In the genomic region with DNA sequence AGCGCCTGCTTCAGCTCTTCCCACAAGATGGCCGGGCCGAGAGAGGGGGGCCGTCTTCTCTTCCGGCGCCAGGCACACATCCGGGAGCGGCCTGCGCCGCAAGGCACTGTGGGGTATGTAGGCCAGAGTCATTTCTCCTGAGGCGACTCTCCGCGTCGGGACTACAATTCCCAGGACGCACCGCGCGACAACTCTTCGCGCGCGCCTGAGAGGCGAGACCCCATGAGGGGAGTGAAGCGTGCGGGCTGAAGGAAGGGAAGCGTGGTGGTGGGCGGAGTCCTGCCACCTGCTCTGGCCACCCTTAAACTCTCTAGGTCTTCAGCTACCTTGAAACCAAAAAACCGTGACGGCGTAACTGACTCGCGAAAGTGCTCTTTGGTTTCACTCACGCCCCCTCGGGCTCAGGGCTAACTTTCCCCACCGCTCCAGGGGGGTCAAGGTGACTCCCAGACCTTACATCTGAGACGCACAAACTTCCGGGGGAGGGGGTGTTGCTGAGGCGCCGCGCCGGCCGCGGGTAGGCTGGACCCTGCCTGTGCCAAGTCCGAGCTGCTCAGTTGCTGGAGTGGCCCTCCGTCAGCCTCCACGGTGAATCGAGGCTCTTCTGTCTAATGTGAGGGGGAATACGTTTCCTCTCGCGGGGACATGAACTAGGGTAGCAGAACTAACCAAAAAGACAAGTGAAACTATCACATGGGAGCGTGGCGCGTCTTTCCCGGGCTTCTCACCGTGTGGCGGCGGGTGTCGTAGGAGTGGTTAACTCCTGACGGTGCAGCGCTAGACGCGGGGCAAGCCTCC, we compare ENCODE assay signal across 8 cellular contexts. TPM values are rescaled to one million over a fixed set of nuclear protein-coding genes. Genes with fewer than 3 reads are reported as not detected.
A peak's percentile ranks its signal among the peaks of the same experiment; 100 is the strongest.
DNase-seq lines count a peak whose midpoint lies in the region; ATAC-seq, FAIRE-seq and TF ChIP-seq lines count a peak whose summit lies in the region.

A gene (minus strand): TSS at position 45 of the 798 bp plus-strand sequence. CDS start 102 bp downstream, outside the sequence.

- H3K9ac ChIP-seq in HepG2 (ENCODE audit: insufficient read depth, low read depth, low read length) = peak within 1 kb of the TSS; percentile 93

- CTCF ChIA-PET in HepG2 (lab: Yijun Ruan, JAX; ENCODE audit: low intra/inter-chr PET ratio, low total read pairs) = no interaction called here

- peak; percentile 80 for FAIRE-seq in HepG2 (lab: Jason Lieb, UNC)

- intact Hi-C loops in HepG2 (cut with micrococcal nuclease; ENCODE audit: unreplicated experiment) = loop anchor here (2.0 to 5.0 kb wide), 2 partner anchors 57 to 506 kb away; a partner anchor contains a TSS

- TF ChIP-seq EP300 in HepG2 (IDR thresholded peaks at IDR 0.05; ENCODE audit: low read depth in 2 of 2, low read length in 2 of 2) = no peak
- no peak for TF ChIP-seq EP300 in HepG2 (CRISPR knock-in tag; IDR thresholded peaks at IDR 0.05; ENCODE audit: borderline replicate concordance)

- TF ChIP-seq RAD21 in HepG2 (CRISPR knock-in tag; IDR thresholded peaks at IDR 0.05) = no peak

- H3K36me3 ChIP-seq in HepG2 (replicated peaks in 1 of 2; ENCODE audit: control insufficient read depth in 1 of 2, insufficient read depth in 2 of 2, low read length in 2 of 2) = peaks cover 5 to 7% of the 10 kb centered on the region in 2 experiments

- ATAC-seq in GM19395 (IDR thresholded peaks at IDR 0.05; ENCODE audit: unreplicated experiment) (peak; percentile 86), HG03565 (IDR thresholded peaks at IDR 0.05; ENCODE audit: unreplicated experiment) (peak; percentile 90), HepG2 (peak; percentile 95)

- TF ChIP-seq POLR2A in HepG2 (IDR thresholded peaks at IDR 0.05; ENCODE audit: insufficient read depth in 1 of 2, low read depth in 2 of 2, low read length in 2 of 2) = peak; percentile 79 to 86

- H3K4me3 ChIP-seq in HepG2 (replicated peaks in 1 of 3; ENCODE audit: insufficient read depth in 1 of 3, low read depth in 2 of 3, low read length in 3 of 3) = peak within 1 kb of the TSS; percentile 74 to 96 (median 77)

- no peaks in the 10 kb centered on the region for H3K9me3 ChIP-seq in HepG2 (ENCODE audit: low read length)

- BruUV-seq in HepG2 (replicated peaks; lab: Mats Ljungman, UMichigan) = TSS peak; percentile 91

- no peaks in the 10 kb centered on the region; a peak in 1 of 5 replicates for H3K27me3 ChIP-seq in HepG2 (ENCODE audit: control insufficient read depth in 1 of 2, insufficient read depth in 2 of 2, low read length in 2 of 2)

- peak; percentile 61 to 96 (median 92) for DNase-seq in C1 segment of cervical spinal cord (lab: John Stamatoyannopoulos, UW)
- peak; percentile 98 for DNase-seq in NCI-H774 (lab: John Stamatoyannopoulos, UW)
- peak; percentile 93 to 95 for DNase-seq in activated CD4-positive, alpha-beta T cell treated with anti-CD3 and anti-CD28 coated beads, Interleukin-2, amount 50 U/mL, for 4 hours
- peak; percentile 99 for DNase-seq in dermis blood vessel endothelial cell
- DNase-seq in HepG2 (ENCODE audit: low spot score) = peak; percentile 96
- peak; percentile 95 for DNase-seq in stimulated activated CD4-positive, alpha-beta T cell treated with anti-CD3 and anti-CD28 coated beads, Interleukin-4, amount 100 ng/mL, for 1 hour

- H3K4me2 ChIP-seq in HepG2 (ENCODE audit: low read depth, low read length) = peak within 1 kb of the TSS; percentile 85

- peak within 1 kb of the TSS; percentile 93 for H3K27ac ChIP-seq in HepG2 (ENCODE audit: extremely low read length, insufficient read depth, low read length)

- peaks cover 46% of the 10 kb centered on the region for H3K79me2 ChIP-seq in HepG2 (ENCODE audit: insufficient read depth, low read length)

- POLR2A ChIA-PET in HepG2 (lab: Yijun Ruan, JAX) = interaction anchor here (0.7 to 3.0 kb wide), 14 partner anchors 9 to 500 kb away, joined by 3 to 15 read pairs (median 4); a partner anchor contains a TSS

- peaks cover 41% of the 10 kb centered on the region for H4K20me1 ChIP-seq in HepG2 (ENCODE audit: insufficient read depth, low read length)

- peak within 1 kb of the TSS; percentile 69 for H2AFZ ChIP-seq in HepG2 (ENCODE audit: low read length)

- H3K4me1 ChIP-seq in HepG2 (ENCODE audit: insufficient read depth, low read length) = peaks cover 31% of the 10 kb centered on the region

- 2% methylated on average over 20 of the region's 62 CpGs for WGBS in HepG2 (ENCODE audit: low lambda C conversion rate)

- TF ChIP-seq CTCF in HepG2 (CRISPR knock-in tag; IDR thresholded peaks at IDR 0.05) = no peak

- in situ Hi-C loops in HepG2 (cut with HindIII; ENCODE audit: extremely low pct_ligation_motif_present, low pct_unique_long_range_greater_than_20kb) = no loop called here

TF ChIP-seq in HepG2, 621 proteins besides CTCF, POLR2A, EP300 and RAD21 (continues in another document):
- 0 out of 2 replicates have a peak, but pooled peaks have one; percentile 10 for TF ChIP-seq ZNF138 (CRISPR knock-in tag; IDR thresholded peaks at IDR 0.05; ENCODE audit: low read depth)
- no peak for TF ChIP-seq RAD51 (IDR thresholded peaks at IDR 0.05; ENCODE audit: borderline replicate concordance)
- TF ChIP-seq, protein P1, sequence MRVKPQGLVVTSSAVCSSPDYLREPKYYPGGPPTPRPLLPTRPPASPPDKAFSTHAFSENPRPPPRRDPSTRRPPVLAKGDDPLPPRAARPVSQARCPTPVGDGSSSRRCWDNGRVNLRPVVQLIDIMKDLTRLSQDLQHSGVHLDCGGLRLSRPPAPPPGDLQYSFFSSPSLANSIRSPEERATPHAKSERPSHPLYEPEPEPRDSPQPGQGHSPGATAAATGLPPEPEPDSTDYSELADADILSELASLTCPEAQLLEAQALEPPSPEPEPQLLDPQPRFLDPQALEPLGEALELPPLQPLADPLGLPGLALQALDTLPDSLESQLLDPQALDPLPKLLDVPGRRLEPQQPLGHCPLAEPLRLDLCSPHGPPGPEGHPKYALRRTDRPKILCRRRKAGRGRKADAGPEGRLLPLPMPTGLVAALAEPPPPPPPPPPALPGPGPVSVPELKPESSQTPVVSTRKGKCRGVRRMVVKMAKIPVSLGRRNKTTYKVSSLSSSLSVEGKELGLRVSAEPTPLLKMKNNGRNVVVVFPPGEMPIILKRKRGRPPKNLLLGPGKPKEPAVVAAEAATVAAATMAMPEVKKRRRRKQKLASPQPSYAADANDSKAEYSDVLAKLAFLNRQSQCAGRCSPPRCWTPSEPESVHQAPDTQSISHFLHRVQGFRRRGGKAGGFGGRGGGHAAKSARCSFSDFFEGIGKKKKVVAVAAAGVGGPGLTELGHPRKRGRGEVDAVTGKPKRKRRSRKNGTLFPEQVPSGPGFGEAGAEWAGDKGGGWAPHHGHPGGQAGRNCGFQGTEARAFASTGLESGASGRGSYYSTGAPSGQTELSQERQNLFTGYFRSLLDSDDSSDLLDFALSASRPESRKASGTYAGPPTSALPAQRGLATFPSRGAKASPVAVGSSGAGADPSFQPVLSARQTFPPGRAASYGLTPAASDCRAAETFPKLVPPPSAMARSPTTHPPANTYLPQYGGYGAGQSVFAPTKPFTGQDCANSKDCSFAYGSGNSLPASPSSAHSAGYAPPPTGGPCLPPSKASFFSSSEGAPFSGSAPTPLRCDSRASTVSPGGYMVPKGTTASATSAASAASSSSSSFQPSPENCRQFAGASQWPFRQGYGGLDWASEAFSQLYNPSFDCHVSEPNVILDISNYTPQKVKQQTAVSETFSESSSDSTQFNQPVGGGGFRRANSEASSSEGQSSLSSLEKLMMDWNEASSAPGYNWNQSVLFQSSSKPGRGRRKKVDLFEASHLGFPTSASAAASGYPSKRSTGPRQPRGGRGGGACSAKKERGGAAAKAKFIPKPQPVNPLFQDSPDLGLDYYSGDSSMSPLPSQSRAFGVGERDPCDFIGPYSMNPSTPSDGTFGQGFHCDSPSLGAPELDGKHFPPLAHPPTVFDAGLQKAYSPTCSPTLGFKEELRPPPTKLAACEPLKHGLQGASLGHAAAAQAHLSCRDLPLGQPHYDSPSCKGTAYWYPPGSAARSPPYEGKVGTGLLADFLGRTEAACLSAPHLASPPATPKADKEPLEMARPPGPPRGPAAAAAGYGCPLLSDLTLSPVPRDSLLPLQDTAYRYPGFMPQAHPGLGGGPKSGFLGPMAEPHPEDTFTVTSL (CRISPR knock-in tag; IDR thresholded peaks at IDR 0.05; ENCODE audit: borderline replicate concordance) = peak; percentile 68; the same call in 1 of the 2 replicates
- TF ChIP-seq GABPA (IDR thresholded peaks at IDR 0.05; ENCODE audit: low read depth, low read length) = peak; percentile 83
- peak; percentile 95 for TF ChIP-seq GABPA (CRISPR knock-in tag; IDR thresholded peaks at IDR 0.05; ENCODE audit: low read depth)
- TF ChIP-seq, protein P2, sequence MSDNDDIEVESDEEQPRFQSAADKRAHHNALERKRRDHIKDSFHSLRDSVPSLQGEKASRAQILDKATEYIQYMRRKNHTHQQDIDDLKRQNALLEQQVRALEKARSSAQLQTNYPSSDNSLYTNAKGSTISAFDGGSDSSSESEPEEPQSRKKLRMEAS (IDR thresholded peaks at IDR 0.05) = peak; percentile 94
- TF ChIP-seq ZNF546 (CRISPR knock-in tag; conservative IDR thresholded peaks at IDR 0.05) = 0 out of 2 replicates have a peak, but pooled peaks have one; percentile 26

RNA-seq across cellular contexts. Expression of the gene that starts here (rescaled TPM):
- total RNA-seq in dermis blood vessel endothelial cell (250 and 428 TPM in 2 replicates), HepG2 (2016; rRNA removed; fragmentation: Illumina TruSeq; extraction: Trizol) (281 and 464 TPM in 2 replicates)
- 42.0 and 47.1 TPM in 2 replicates for total RNA-seq in HepG2 (2016; cell fraction: cytosol; rRNA removed; fragmentation: Illumina TruSeq; extraction: Trizol; ENCODE audit: low read depth)
- total RNA-seq in HepG2 (2016; cell fraction: insoluble cytoplasmic fraction; rRNA removed; fragmentation: Illumina TruSeq; extraction: Trizol) = 285 and 448 TPM in 2 replicates
- total RNA-seq in HepG2 (2016; cell fraction: membrane; rRNA removed; fragmentation: Illumina TruSeq; extraction: Trizol) = 101 and 110 TPM in 2 replicates
- 159 and 166 TPM in 2 replicates for total RNA-seq in HepG2 (2016; cell fraction: nucleus; rRNA removed; fragmentation: Illumina TruSeq; extraction: Trizol)
- polyA plus RNA-seq in HepG2 (2011; rRNA removed) = 129 and 175 TPM in 2 replicates
- polyA plus RNA-seq in HepG2 (2011; cell fraction: cytosol; rRNA removed) = 135 and 152 TPM in 2 replicates
- polyA plus RNA-seq in HepG2 (2011; cell fraction: nucleus; rRNA removed) = 36.3 and 45.4 TPM in 2 replicates
- polyA plus RNA-seq in HepG2 (2012) = 205 and 282 TPM in 2 replicates
- polyA plus RNA-seq in HepG2 (2016; cell fraction: cytosol; fragmentation: Illumina TruSeq; extraction: Trizol; ENCODE audit: low read depth) = 49.9 and 50.6 TPM in 2 replicates
- 619 and 673 TPM in 2 replicates for polyA plus RNA-seq in HepG2 (2016; cell fraction: insoluble cytoplasmic fraction; fragmentation: Illumina TruSeq; extraction: Trizol; ENCODE audit: low read depth)
- polyA plus RNA-seq in HepG2 (2016; cell fraction: membrane; fragmentation: Illumina TruSeq; extraction: Trizol; ENCODE audit: low read depth) = 96.8 and 107 TPM in 2 replicates
- polyA plus RNA-seq in HepG2 (2016; cell fraction: nucleus; fragmentation: Illumina TruSeq; extraction: Trizol; ENCODE audit: insufficient read depth, low read depth) = 230 and 231 TPM in 2 replicates
- polyA minus RNA-seq in HepG2 (2011; rRNA and poly(A)+ RNA removed; ENCODE audit: low replicate concordance) = 87.0 and 114 TPM in 2 replicates
- 138 and 157 TPM in 2 replicates for polyA minus RNA-seq in HepG2 (2011; cell fraction: cytosol; rRNA and poly(A)+ RNA removed)
- polyA minus RNA-seq in HepG2 (2011; cell fraction: nucleus; rRNA and poly(A)+ RNA removed) = 137 and 140 TPM in 2 replicates

Comparison
In these comparisons a context has a peak if more than half of its experiments do, and no peak if none do; other contexts are left out.
1. Peak in every context shown above with its lines: DNase-seq, ATAC-seq, H3K4me3 ChIP-seq and H3K27ac ChIP-seq.